In the genomic region with DNA sequence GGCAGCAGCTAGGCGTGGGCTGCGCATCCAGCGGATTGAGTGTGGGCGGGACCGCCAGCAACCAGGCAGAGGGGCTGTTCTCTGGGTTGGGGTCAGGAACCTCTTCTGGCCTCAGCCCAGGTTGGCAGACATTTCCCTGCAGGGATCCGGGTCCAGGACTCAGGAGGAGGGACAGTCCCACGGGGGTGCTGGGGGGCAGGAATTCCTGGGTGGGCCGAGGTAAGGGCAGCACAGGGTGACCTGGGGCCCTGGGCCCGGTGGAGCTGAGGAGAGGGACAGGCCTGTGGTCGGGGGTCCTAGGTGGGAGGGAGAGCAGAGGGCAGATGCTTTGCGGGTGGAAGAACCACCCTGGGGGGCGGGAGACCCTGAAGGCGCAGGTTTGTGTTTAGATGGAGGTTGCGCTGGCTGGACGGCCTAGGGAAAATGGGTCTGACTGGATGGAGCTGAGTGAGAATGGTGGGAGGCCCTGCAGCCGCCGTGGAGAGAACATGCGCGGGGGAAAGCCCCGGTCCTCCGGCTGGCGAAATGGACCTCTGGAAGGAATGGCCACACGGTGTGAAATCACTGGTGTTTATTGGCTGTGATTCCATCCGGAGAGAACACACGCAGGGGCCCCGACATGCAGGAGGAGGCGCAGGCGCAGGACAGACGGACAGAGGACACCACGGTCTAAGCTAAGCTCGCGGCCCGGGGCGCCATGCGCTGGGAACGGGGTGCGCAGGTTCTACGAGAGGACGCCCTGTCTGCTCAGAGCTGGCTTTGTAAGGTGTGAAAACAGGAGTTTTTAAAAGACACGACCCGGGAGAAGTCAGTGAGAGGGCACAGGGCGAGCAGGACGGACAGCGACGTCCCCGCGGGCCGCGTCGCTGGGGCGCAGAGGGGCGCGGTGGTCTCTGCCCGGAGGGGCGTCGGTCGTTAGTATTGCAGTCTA, we compare ENCODE assay signal across 16 cellular contexts. TPM values are rescaled to one million over a fixed set of nuclear protein-coding genes. Genes with fewer than 3 reads are reported as not detected.
DNase-seq lines count a peak whose midpoint lies in the region; ATAC-seq, FAIRE-seq and TF ChIP-seq lines count a peak whose summit lies in the region.
"Had no signal": no experiment of that assay in that cellular context is flagged by ENCODE, and none has a peak within 500 bp of the region (broad histone marks: within the 10 kb centered on the region; RNA-seq: fewer than 3 reads in every experiment).

No MANE protein-coding gene starts in this region.

- peak overlapping the region in 6 of 7 donors; percentile 5 to 68 (median 32) for H3K4me3 Mint-ChIP-seq in CD8-positive, alpha-beta memory T cell
- H3K4me3 Mint-ChIP-seq in mesothelial cell of epicardium, result peak overlapping the region; percentile 58

- peaks cover 4% of the 10 kb centered on the region for H3K36me3 ChIP-seq in CD8-positive, alpha-beta memory T cell (ENCODE audit: insufficient read depth, low read length)
- peaks cover 16% of the 10 kb centered on the region for H3K36me3 ChIP-seq in K562 (ENCODE audit: control insufficient read depth, insufficient read depth, low read length)

- H3K9ac ChIP-seq in K562 (ENCODE audit: insufficient read depth in 1 of 2, low read depth in 2 of 2, low read length in 2 of 2), result peak overlapping the region in 1 of 2 experiments; percentile 56; a peak in 2 of 4 replicates

- peaks cover 17 to 27% of the 10 kb centered on the region in 2 donors for H3K27me3 Mint-ChIP-seq in CD8-positive, alpha-beta memory T cell
- H3K27me3 Mint-ChIP-seq in mesothelial cell of epicardium (ENCODE audit: low read depth), result peaks cover 33% of the 10 kb centered on the region

- POLR2A ChIA-PET in CD8-positive, alpha-beta memory T cell (lab: Charles Lee), result no interaction called here
- POLR2A ChIA-PET in K562 (lab: Yijun Ruan, JAX), result interaction anchor here (0.6 to 1.0 kb wide), 2 partner anchors 9 to 74 kb away, joined by 3 read pairs; no protein-coding TSS in a partner anchor

- DNase-seq in CD8-positive, alpha-beta memory T cell, result peak in 1 of 5 donors; percentile 34
- no peak for DNase-seq in K562 (ENCODE audit: extremely low read depth in 1 of 4, low spot score in 3 of 4)
- DNase-seq in mesothelial cell of epicardium (ENCODE audit: low spot score in 2 of 2, unreplicated experiment in 2 of 2), result no peak
- no peak for DNase-seq in 8988T
- no peak for DNase-seq in GM13977 (ENCODE audit: low spot score)
- DNase-seq in middle frontal gyrus (ENCODE audit: extremely low spot score, low spot score), result no peak
- DNase-seq in GM19239 (ENCODE audit: insufficient read length, low spot score), result no peak
- DNase-seq: anterior cingulate cortex; NCI-H1417; NCI-H345; stimulated activated CD4-positive, alpha-beta T cell treated with anti-CD3 and anti-CD28 coated beads, Interleukin-15, amount 100 ng/mL, for 24 hours; substantia nigra had no signal

- in situ Hi-C loops in K562 (cut with MboI) (no loop called here), GM13977 (cut with MboI; ENCODE audit: low pct_unique_long_range_greater_than_20kb, low sequenced_read_pairs, unreplicated experiment) (no loop called here)

- H4K20me1 ChIP-seq in K562 (replicated peaks; ENCODE audit: control insufficient read depth, insufficient read depth, low read length), result no peaks in the 10 kb centered on the region

- no peak for ATAC-seq in K562
- ATAC-seq: psoas muscle had no signal

- H3K9me3 Mint-ChIP-seq in CD8-positive, alpha-beta memory T cell, result peaks cover 0 to 2% (median 0%) of the 10 kb centered on the region in 5 donors
- no peaks in the 10 kb centered on the region for H3K9me3 Mint-ChIP-seq in mesothelial cell of epicardium
- H3K9me3 Mint-ChIP-seq: T-helper 2 cell treated with Interferon-gamma antibody and Interleukin-4, amounts not matched to agents 5 μg/mL and 100 μg/mL, for 36 hours had no signal

- WGBS in K562 (ENCODE audit: insufficient coverage, low coverage, missing lambda C conversion rate), result 84% methylated on average over 39 of the region's 57 CpGs

- TF ChIP-seq POLR2A in K562 (conservative IDR thresholded peaks at IDR 0.05), result no peak

- no TSS peak for BruUV-seq in K562 (replicated peaks; lab: Mats Ljungman, UMichigan)

- no peak overlapping the region for H2AFZ ChIP-seq in K562 (ENCODE audit: low read depth, low read length)

- CTCF ChIA-PET in CD8-positive, alpha-beta memory T cell (lab: Charles Lee), result interaction anchor here (0.8 kb wide), 1 partner anchor 42 kb away, joined by 3 read pairs; no protein-coding TSS in a partner anchor
- CTCF ChIA-PET in K562 (lab: Yijun Ruan, JAX; ENCODE audit: low intra/inter-chr PET ratio), result no interaction called here

- peak overlapping the region in 1 of 8 donors; percentile 7 for H3K27ac Mint-ChIP-seq in CD8-positive, alpha-beta memory T cell
- no peak overlapping the region for H3K27ac Mint-ChIP-seq in mesothelial cell of epicardium
- H3K27ac Mint-ChIP-seq: T-helper 2 cell treated with Interferon-gamma antibody and Interleukin-4, amounts not matched to agents 5 μg/mL and 100 μg/mL, for 36 hours had no signal

- TF ChIP-seq CTCF in 22Rv1 (IDR thresholded peaks at IDR 0.05), result no peak
- no peak for TF ChIP-seq CTCF in K562 (IDR thresholded peaks at IDR 0.05 in 2 of 3, conservative IDR thresholded peaks at IDR 0.05 in 1 of 3; ENCODE audit: insufficient read depth in 2 of 3, low read depth in 1 of 3, low read length in 3 of 3)
- no peak for TF ChIP-seq CTCF in mesothelial cell of epicardium (IDR thresholded peaks at IDR 0.05; ENCODE audit: unreplicated experiment)
- TF ChIP-seq CTCF in GM13977 (IDR thresholded peaks at IDR 0.05; ENCODE audit: extremely low read depth, insufficient read depth, missing control alignments), result no peak

- H3K9me3 ChIP-seq in CD8-positive, alpha-beta memory T cell (ENCODE audit: low read length), result no peaks in the 10 kb centered on the region
- H3K9me3 ChIP-seq in K562 (replicated peaks; ENCODE audit: control insufficient read depth, insufficient read depth, low read depth, low read length), result no peaks in the 10 kb centered on the region
- H3K9me3 ChIP-seq: psoas muscle had no signal

- no peak for TF ChIP-seq RAD21 in K562 (CRISPR knock-in tag; conservative IDR thresholded peaks at IDR 0.05 in 1 of 2, IDR thresholded peaks at IDR 0.05 in 1 of 2)

- H3K4me2 ChIP-seq in K562 (ENCODE audit: insufficient read depth, low read length), result no peak overlapping the region

- H3K27me3 ChIP-seq in CD8-positive, alpha-beta memory T cell (ENCODE audit: insufficient read depth, low read length, poor library complexity, severe bottlenecking), result peaks cover 23% of the 10 kb centered on the region
- H3K27me3 ChIP-seq in K562 (ENCODE audit: control insufficient read depth in 2 of 2, insufficient read depth in 2 of 2, low read length in 2 of 2), result no peaks in the 10 kb centered on the region

- H3K9me1 ChIP-seq in K562 (ENCODE audit: control insufficient read depth, insufficient read depth, low read length), result no peaks in the 10 kb centered on the region

- H3K4me1 ChIP-seq in CD8-positive, alpha-beta memory T cell (ENCODE audit: insufficient read depth, low read length), result peaks cover 18% of the 10 kb centered on the region
- peaks cover 12 to 75% of the 10 kb centered on the region in 2 experiments; a peak in 4 of 5 replicates for H3K4me1 ChIP-seq in K562 (replicated peaks in 1 of 2; ENCODE audit: control insufficient read depth in 2 of 2, insufficient read depth in 2 of 2, low read length in 2 of 2)

- TF ChIP-seq EP300 in K562 (IDR thresholded peaks at IDR 0.05; ENCODE audit: low read length), result no peak

- H3K27ac ChIP-seq in 22Rv1, result peak overlapping the region; percentile 99
- H3K27ac ChIP-seq in CD8-positive, alpha-beta memory T cell (ENCODE audit: low read depth, low read length), result no peak overlapping the region
- H3K27ac ChIP-seq in K562 (ENCODE audit: extremely low read depth, low read depth, low read length), result no peak overlapping the region
- H3K27ac ChIP-seq: psoas muscle had no signal

- peaks cover 21% of the 10 kb centered on the region for H3K79me2 ChIP-seq in K562 (ENCODE audit: control insufficient read depth, insufficient read depth, low read length)

- peaks cover 20 to 42% (median 26%) of the 10 kb centered on the region in 3 donors for H3K4me1 Mint-ChIP-seq in CD8-positive, alpha-beta memory T cell
- H3K4me1 Mint-ChIP-seq in mesothelial cell of epicardium, result peaks cover 34% of the 10 kb centered on the region

- intact Hi-C loops in K562 (cut with micrococcal nuclease), result loop anchor here (5.0 kb wide), 2 partner anchors 102 to 203 kb away; partner anchors contain the start of gene IDUA

- FAIRE-seq in K562 (lab: Jason Lieb, UNC), result no peak
- no peak for FAIRE-seq in GM19239 (lab: Jason Lieb, UNC)
- FAIRE-seq: colon had no signal

- H3K4me3 ChIP-seq in CD8-positive, alpha-beta memory T cell (ENCODE audit: low read length), result no peak overlapping the region
- H3K4me3 ChIP-seq in K562, result no peak overlapping the region

- H3K36me3 Mint-ChIP-seq in CD8-positive, alpha-beta memory T cell, result peaks cover 0 to 14% (median 1%) of the 10 kb centered on the region in 3 donors
- peaks cover 7% of the 10 kb centered on the region for H3K36me3 Mint-ChIP-seq in mesothelial cell of epicardium

RNA-seq across cellular contexts. Expression of gene CPLX1, which starts 41.3 kb away (rescaled TPM):
- total RNA-seq in CD8-positive, alpha-beta memory T cell, result under 1 TPM; 0.13 to 0.16 TPM
- polyA plus RNA-seq in CD8-positive, alpha-beta memory T cell, result not detected
- 1.1 and 1.5 TPM in 2 replicates for total RNA-seq in K562 (2011; cell fraction: chromatin; rRNA removed; ENCODE audit: low replicate concordance)
- total RNA-seq in K562 (2011; cell fraction: nucleolus; rRNA removed), result 0.92 and 1.3 TPM in 2 replicates
- total RNA-seq in K562 (2011; cell fraction: nucleoplasm; rRNA removed), result 0.61 and 0.73 TPM in 2 replicates
- total RNA-seq in K562 (2014; rRNA removed), result 0.61 and 1.00 TPM in 2 replicates
- total RNA-seq in K562 (2014; rRNA removed; fragmentation: Illumina TruSeq; extraction: Trizol), result not detected in 2 replicates
- total RNA-seq in K562 (2015; rRNA removed; fragmentation: Illumina TruSeq; extraction: Trizol), result 0.07 and 0.23 TPM in 2 replicates
- 2.1 and 3.3 TPM in 2 replicates for total RNA-seq in K562 (2021)
- 0.17 and 0.23 TPM in 2 replicates for polyA plus RNA-seq in K562 (2011; rRNA removed)
- polyA plus RNA-seq in K562 (2011; cell fraction: cytosol; rRNA removed), result 0.04 and 0.33 TPM in 2 replicates
- 1.2 and 4.9 TPM in 2 replicates for polyA plus RNA-seq in K562 (2011; cell fraction: nucleus; rRNA removed)
- polyA plus RNA-seq in K562 (2012), result 0.50 and 1.6 TPM in 2 replicates
- polyA plus RNA-seq in K562 (2014; fragmentation: Illumina TruSeq; extraction: Trizol), result 0.12 and 0.21 TPM in 2 replicates
- polyA plus RNA-seq in K562 (2014; fragmentation: Nextera tagmentation; extraction: Ambion mirVana), result under 1 TPM in 1 of 2 experiments, not detected in 1; 0.03 TPM
- polyA plus RNA-seq in K562 (2014; rRNA removed), result 0.55 and 1.3 TPM in 2 replicates
- 0.18 TPM in 1 of 2 replicates, not detected in the other for polyA minus RNA-seq in K562 (2011; rRNA and poly(A)+ RNA removed)
- polyA minus RNA-seq in K562 (2011; cell fraction: cytosol; rRNA and poly(A)+ RNA removed), result 2.2 TPM in 1 of 2 replicates, not detected in the other
- 0.27 TPM in 1 of 2 replicates, not detected in the other for polyA minus RNA-seq in K562 (2011; cell fraction: nucleus; rRNA and poly(A)+ RNA removed)
- 4.5 to 4.7 TPM (median 4.6 TPM) in 3 replicates for total RNA-seq in mesothelial cell of epicardium
